Comparison of ENCODE assay signal across 14 cellular contexts in the genomic region with DNA sequence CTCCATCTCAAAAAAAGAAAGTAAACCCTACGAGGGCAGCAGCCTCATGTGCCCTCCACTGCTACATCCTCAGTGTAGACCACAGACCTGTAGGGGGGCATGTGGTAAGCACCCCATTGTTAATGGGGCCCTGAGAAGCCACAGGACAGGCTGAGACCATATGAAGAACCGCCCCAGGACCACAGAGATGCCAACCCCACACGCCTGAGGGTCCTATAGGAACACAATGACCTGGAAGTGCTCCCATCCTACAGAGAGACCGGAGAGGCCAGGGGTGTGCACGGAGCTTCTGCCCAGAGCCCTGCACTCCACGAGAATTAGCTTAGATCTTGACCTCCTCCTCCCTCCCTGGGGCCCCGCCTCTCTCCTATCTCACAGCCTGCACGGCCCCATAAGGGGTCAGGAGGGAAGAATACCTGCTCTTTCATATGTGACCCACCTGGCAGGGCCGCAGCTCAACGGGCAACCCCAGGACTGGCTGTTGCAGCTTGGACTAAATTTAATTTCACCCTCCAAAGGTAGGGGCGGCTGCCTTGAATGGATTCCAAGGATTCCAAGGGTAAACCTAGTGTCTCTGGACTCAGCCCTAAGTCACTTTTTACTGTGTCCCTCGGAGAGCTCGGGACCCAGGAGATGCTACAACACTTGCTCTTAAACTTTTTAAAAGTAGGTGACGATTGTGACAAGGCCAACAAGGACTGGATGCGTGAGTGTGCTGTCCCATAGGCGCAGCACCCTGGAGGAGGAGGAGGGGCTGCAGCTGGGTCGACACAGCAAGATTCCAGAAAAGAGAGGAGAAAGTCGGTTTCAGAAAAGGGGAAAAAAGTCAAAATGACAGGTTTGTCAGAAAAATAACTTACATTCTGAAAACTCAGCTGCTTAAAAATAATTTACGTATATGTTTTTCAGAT.
"Had no signal": no experiment of that assay in that cellular context is flagged by ENCODE, and none has a peak within 500 bp of the region (broad histone marks: within the 10 kb centered on the region; RNA-seq: fewer than 3 reads in every experiment).

No MANE protein-coding gene starts in this region.

- H3K36me3 ChIP-seq: adrenal gland, uterus had no signal

- H3K27me3 ChIP-seq: adrenal gland, uterus had no signal

- H3K27ac ChIP-seq: adrenal gland, uterus had no signal

- ATAC-seq: SK-N-SH treated with all-trans-retinoic acid at 6 μM for 48 hours had no signal

- H3K9me3 ChIP-seq: adrenal gland, mucosa of descending colon, uterus had no signal

- H3K4me1 ChIP-seq: adrenal gland, uterus had no signal

- H3K4me3 ChIP-seq: adrenal gland, mucosa of descending colon, uterus had no signal

- H3K27me3 Mint-ChIP-seq: activated CD4-positive, alpha-beta memory T cell treated with anti-CD3 and anti-CD28 coated beads for 36 hours had no signal

- H3K9me3 Mint-ChIP-seq: activated CD4-positive, alpha-beta memory T cell treated with anti-CD3 and anti-CD28 coated beads for 36 hours; activated T-cell treated with anti-CD3 and anti-CD28 coated beads, Interleukin-2, amount 50 U/mL, for 4 hours; nephron progenitor cell had no signal

- H3K36me3 Mint-ChIP-seq: activated CD4-positive, alpha-beta memory T cell treated with anti-CD3 and anti-CD28 coated beads for 36 hours had no signal

- H3K4me3 Mint-ChIP-seq: nephron progenitor cell had no signal

- H3K27ac Mint-ChIP-seq: nephron progenitor cell had no signal

- DNase-seq: activated CD4-positive, CD25-positive, alpha-beta regulatory T cell treated with anti-CD3 and anti-CD28 coated beads, Interleukin-2, amount 50 U/mL, for 72 hours; activated T-cell treated with anti-CD3 and anti-CD28 coated beads, Interleukin-2, amount 50 U/mL, for 4 hours; central memory CD4-positive, alpha-beta T cell; cortex of kidney; effector memory CD4-positive, alpha-beta T cell; mammary epithelial cell; nephron progenitor cell; stimulated activated CD4-positive, alpha-beta T cell treated with anti-CD3 and anti-CD28 coated beads, Interleukin-4, amount 100 ng/mL, for 24 hours; T-helper 2 cell; uterus had no signal
